ENCODE assay signal across 25 cellular contexts in genomic region chr5:116862632-116863455, GRCh38.
DNase-seq lines count a peak whose midpoint lies in the region; FAIRE-seq and TF ChIP-seq lines count a peak whose summit lies in the region.
"Had no signal": no experiment of that assay in that cellular context is flagged by ENCODE, and none has a peak within 500 bp of the region (broad histone marks: within the 10 kb centered on the region; RNA-seq: fewer than 3 reads in every experiment).

No MANE protein-coding gene starts in this region.

- intact Hi-C loops in Caco-2 (cut with micrococcal nuclease; ENCODE audit: unreplicated experiment), result loop anchor here (5.0 kb wide), 1 partner anchor 286 kb away; no protein-coding TSS in a partner anchor
- intact Hi-C loops in transverse colon (cut with DNase I; ENCODE audit: low total_unique reads), result no loop called here

- H3K4me1 ChIP-seq in Caco-2, result peaks cover 39% of the 10 kb centered on the region
- H3K4me1 ChIP-seq in HUES6 (ENCODE audit: control insufficient read depth, insufficient read depth, low read length), result peaks cover 59% of the 10 kb centered on the region
- no peaks in the 10 kb centered on the region for H3K4me1 ChIP-seq in right atrium auricular region
- no peaks in the 10 kb centered on the region for H3K4me1 ChIP-seq in transverse colon
- H3K4me1 ChIP-seq: BLaER1 treated with 17β-estradiol and CSF1 and Interleukin-3, amounts not matched to agents 10 nM and 100 nM had no signal

- TF ChIP-seq CTCF in Caco-2 (IDR thresholded peaks at IDR 0.05; ENCODE audit: insufficient read depth in 1 of 2, low read depth in 1 of 2, low read length in 1 of 2, severe bottlenecking in 1 of 2, unreplicated experiment in 1 of 2) (no peak), glutamatergic neuron (IDR thresholded peaks at IDR 0.05; ENCODE audit: partially characterized antibody, unreplicated experiment) (no peak), nephron progenitor cell (IDR thresholded peaks at IDR 0.05) (no peak), right atrium auricular region (IDR thresholded peaks at IDR 0.05) (no peak), transverse colon (IDR thresholded peaks at IDR 0.05) (no peak)

- H3K27ac Mint-ChIP-seq in Caco-2 (ENCODE audit: unreplicated experiment) (peak overlapping the region; percentile 13), glutamatergic neuron (ENCODE audit: unreplicated experiment) (peak overlapping the region; percentile 63), nephron progenitor cell (peak overlapping the region; percentile 39)
- H3K27ac Mint-ChIP-seq: HFFc6 had no signal

- FAIRE-seq in HTR-8/SVneo (lab: Jason Lieb, UNC), result no peak
- FAIRE-seq: GM19239, H54, RCC 7860 had no signal

- H3K36me3 Mint-ChIP-seq in Caco-2 (ENCODE audit: insufficient read depth, unreplicated experiment) (peaks cover 6% of the 10 kb centered on the region), glutamatergic neuron (ENCODE audit: unreplicated experiment) (peaks cover 3% of the 10 kb centered on the region), nephron progenitor cell (ENCODE audit: low read depth) (no peaks in the 10 kb centered on the region)
- H3K36me3 Mint-ChIP-seq: CD4-positive, alpha-beta memory T cell had no signal

- no peaks in the 10 kb centered on the region for H3K9me3 ChIP-seq in Caco-2
- H3K9me3 ChIP-seq in HUES6 (ENCODE audit: control insufficient read depth, insufficient read depth, low read depth, low read length), result no peaks in the 10 kb centered on the region
- H3K9me3 ChIP-seq in right atrium auricular region, result no peaks in the 10 kb centered on the region
- no peaks in the 10 kb centered on the region for H3K9me3 ChIP-seq in transverse colon
- H3K9me3 ChIP-seq: BLaER1 treated with 17β-estradiol and CSF1 and Interleukin-3, amounts not matched to agents 10 nM and 100 nM; SJSA1 had no signal

- H3K9ac ChIP-seq in HUES6 (ENCODE audit: low read length), result peak overlapping the region; percentile 67
- H3K9ac ChIP-seq: BLaER1 treated with 17β-estradiol and CSF1 and Interleukin-3, amounts not matched to agents 10 nM and 100 nM had no signal

- no TSS peak for BruUV-seq in Caco-2 (replicated peaks; lab: Mats Ljungman, UMichigan)

- 86 to 87% methylated on average over 6 to 10 of the region's 10 CpGs for WGBS in transverse colon (ENCODE audit: low coverage in 1 of 2), 2 donors

- no peak for TF ChIP-seq EP300 in transverse colon (IDR thresholded peaks at IDR 0.05; ENCODE audit: low read depth)

- POLR2A ChIA-PET in Caco-2 (lab: Charles Lee), result no interaction called here

- H3K4me3 Mint-ChIP-seq in Caco-2 (ENCODE audit: unreplicated experiment) (no peak overlapping the region), glutamatergic neuron (ENCODE audit: unreplicated experiment) (no peak overlapping the region), nephron progenitor cell (no peak overlapping the region)
- H3K4me3 Mint-ChIP-seq: CD4-positive, alpha-beta memory T cell; HFFc6 had no signal

- H3K4me1 Mint-ChIP-seq in Caco-2 (ENCODE audit: low read depth, unreplicated experiment), result peaks cover 31% of the 10 kb centered on the region
- peaks cover 8% of the 10 kb centered on the region for H3K4me1 Mint-ChIP-seq in glutamatergic neuron (ENCODE audit: low read depth, unreplicated experiment)
- peaks cover 65% of the 10 kb centered on the region for H3K4me1 Mint-ChIP-seq in nephron progenitor cell
- H3K4me1 Mint-ChIP-seq: CD4-positive, alpha-beta memory T cell had no signal

- H3K27me3 Mint-ChIP-seq in Caco-2 (ENCODE audit: insufficient read depth, unreplicated experiment), result no peaks in the 10 kb centered on the region
- H3K27me3 Mint-ChIP-seq in glutamatergic neuron (ENCODE audit: unreplicated experiment), result no peaks in the 10 kb centered on the region
- no peaks in the 10 kb centered on the region for H3K27me3 Mint-ChIP-seq in nephron progenitor cell (ENCODE audit: low read depth, poor library complexity)

- TF ChIP-seq POLR2A in transverse colon (IDR thresholded peaks at IDR 0.05), result no peak

- H3K36me3 ChIP-seq in Caco-2 (ENCODE audit: control insufficient read depth, insufficient read depth, low read length) (no peaks in the 10 kb centered on the region), HUES6 (ENCODE audit: control insufficient read depth, insufficient read depth, low read length) (no peaks in the 10 kb centered on the region), right atrium auricular region (no peaks in the 10 kb centered on the region), transverse colon (no peaks in the 10 kb centered on the region)
- H3K36me3 ChIP-seq: BLaER1 treated with 17β-estradiol and CSF1 and Interleukin-3, amounts not matched to agents 10 nM and 100 nM; SJSA1 had no signal

- in situ Hi-C loops in transverse colon (cut with MboI; ENCODE audit: low pct_ligation_motif_present in 1 of 4, low pct_unique_long_range_greater_than_20kb in 1 of 4, low sequenced_read_pairs in 3 of 4), result no loop called here

- H3K9me3 Mint-ChIP-seq in Caco-2 (ENCODE audit: unreplicated experiment) (peaks cover 10% of the 10 kb centered on the region), glutamatergic neuron (ENCODE audit: unreplicated experiment) (no peaks in the 10 kb centered on the region), nephron progenitor cell (no peaks in the 10 kb centered on the region)

- H3K27ac ChIP-seq in HUES6 (ENCODE audit: low read depth, low read length), result peak overlapping the region; percentile 96
- H3K27ac ChIP-seq in right atrium auricular region, result no peak overlapping the region
- H3K27ac ChIP-seq in transverse colon, result no peak overlapping the region
- H3K27ac ChIP-seq: BLaER1 treated with 17β-estradiol and CSF1 and Interleukin-3, amounts not matched to agents 10 nM and 100 nM had no signal

- CTCF ChIA-PET in Caco-2 (lab: Charles Lee), result interaction anchor here (0.6 kb wide), 1 partner anchor 50 kb away, joined by 3 read pairs; no protein-coding TSS in a partner anchor

- H3K4me3 ChIP-seq in Caco-2 (ENCODE audit: low read depth, low read length) (no peak overlapping the region), HUES6 (ENCODE audit: low read depth, low read length) (no peak overlapping the region), right atrium auricular region (no peak overlapping the region), transverse colon (no peak overlapping the region)
- H3K4me3 ChIP-seq: BLaER1 treated with 17β-estradiol and CSF1 and Interleukin-3, amounts not matched to agents 10 nM and 100 nM; SJSA1 had no signal

- H3K27me3 ChIP-seq in Caco-2 (replicated peaks; ENCODE audit: control insufficient read depth, insufficient read depth, low read length) (no peaks in the 10 kb centered on the region), HUES6 (ENCODE audit: control insufficient read depth, insufficient read depth, low read length) (no peaks in the 10 kb centered on the region), right atrium auricular region (no peaks in the 10 kb centered on the region), transverse colon (peaks cover 12% of the 10 kb centered on the region)
- H3K27me3 ChIP-seq: BLaER1 treated with 17β-estradiol and CSF1 and Interleukin-3, amounts not matched to agents 10 nM and 100 nM; SJSA1 had no signal

- DNase-seq in Caco-2 (no peak), glutamatergic neuron (no peak), nephron progenitor cell (no peak), right atrium auricular region (ENCODE audit: low spot score) (no peak), transverse colon (no peak), NCI-H345 treated with DMSO at 0.1 percent for 48 hours (lab: John Stamatoyannopoulos, UW; ENCODE audit: unreplicated experiment) (no peak), HTR-8/SVneo (ENCODE audit: insufficient read length, low spot score) (no peak)
- DNase-seq: 8988T; Calu3; CD4-positive, alpha-beta memory T cell; GF-D8; HFFc6; Karpas-422; MV-4-11; NCI-H1105 treated with DMSO at 0.1 percent for 48 hours; NCI-H2029 treated with DMSO at 0.1 percent for 48 hours; NCI-H226; NCI-H524 treated with DMSO at 0.1 percent for 48 hours; OCI-M1 had no signal

Comparison
In these comparisons a context has a peak if more than half of its experiments do, and no peak if none do; other contexts are left out.
1. H3K27ac Mint-ChIP-seq: peak in every context shown above with its lines; median percentile 63 in glutamatergic neuron; 39 in nephron progenitor cell; 13 in Caco-2.